Comparison of ENCODE assay signal across 10 cellular contexts in genomic region chr1:8015809-8016165, GRCh38. TPM values are rescaled to one million over a fixed set of nuclear protein-coding genes. Genes with fewer than 3 reads are reported as not detected.
DNase-seq lines count a peak whose midpoint lies in the region; ATAC-seq and TF ChIP-seq lines count a peak whose summit lies in the region.
"Had no signal": no experiment of that assay in that cellular context is flagged by ENCODE, and none has a peak within 500 bp of the region (broad histone marks: within the 10 kb centered on the region; RNA-seq: fewer than 3 reads in every experiment).

No MANE protein-coding gene starts in this region.

- H3K27ac ChIP-seq in right atrium auricular region: peak overlapping the region; percentile 61 to 62
- no peak overlapping the region for H3K27ac ChIP-seq in Karpas-422 (ENCODE audit: low read length)

- H3K4me3 ChIP-seq in astrocyte of the spinal cord (ENCODE audit: low read depth, low read length): no peak overlapping the region
- no peak overlapping the region for H3K4me3 ChIP-seq in right atrium auricular region
- H3K4me3 ChIP-seq in Karpas-422 (ENCODE audit: low read length): no peak overlapping the region

- H4K20me1 ChIP-seq in Karpas-422 (ENCODE audit: insufficient read depth, low read depth, low read length): no peaks in the 10 kb centered on the region

- H3K4me1 Mint-ChIP-seq in activated CD4-positive, alpha-beta memory T cell treated with anti-CD3 and anti-CD28 coated beads, Interleukin-2, amount 10 ng/mL, durations not matched to agents 7 days and 5 days: no peaks in the 10 kb centered on the region
- H3K4me1 Mint-ChIP-seq: activated CD4-positive, alpha-beta T cell treated with anti-CD3 and anti-CD28 coated beads, Interleukin-2, amount 10 ng/mL, durations not matched to agents 7 days and 5 days had no signal

- H3K9me3 Mint-ChIP-seq in activated CD4-positive, alpha-beta memory T cell treated with anti-CD3 and anti-CD28 coated beads, Interleukin-2, amount 10 ng/mL, durations not matched to agents 7 days and 5 days: no peaks in the 10 kb centered on the region
- H3K9me3 Mint-ChIP-seq: activated CD4-positive, alpha-beta T cell treated with anti-CD3 and anti-CD28 coated beads, Interleukin-2, amount 10 ng/mL, durations not matched to agents 7 days and 5 days had no signal

- no peaks in the 10 kb centered on the region for H3K9me3 ChIP-seq in right atrium auricular region
- no peaks in the 10 kb centered on the region for H3K9me3 ChIP-seq in Karpas-422 (ENCODE audit: low read length)

- no peak overlapping the region for H3K4me3 Mint-ChIP-seq in activated CD4-positive, alpha-beta memory T cell treated with anti-CD3 and anti-CD28 coated beads, Interleukin-2, amount 10 ng/mL, durations not matched to agents 7 days and 5 days
- H3K4me3 Mint-ChIP-seq: activated CD4-positive, alpha-beta T cell treated with anti-CD3 and anti-CD28 coated beads, Interleukin-2, amount 10 ng/mL, durations not matched to agents 7 days and 5 days had no signal

- H3K79me2 ChIP-seq in Karpas-422 (ENCODE audit: low read length): no peaks in the 10 kb centered on the region

- in situ Hi-C loops in G401 (cut with HindIII; ENCODE audit: low sequenced_read_pairs): loop anchor here (10.0 kb wide), 1 partner anchor 279 kb away; no protein-coding TSS in a partner anchor
- in situ Hi-C loops in astrocyte of the spinal cord (cut with HindIII; ENCODE audit: low sequenced_read_pairs): loop anchor here (25.0 kb wide), 1 partner anchor 297 kb away; the partner anchor contains the start of gene SLC45A1

- H3K36me3 ChIP-seq in right atrium auricular region (peaks cover 29% of the 10 kb centered on the region), Karpas-422 (ENCODE audit: insufficient read depth, low read length) (no peaks in the 10 kb centered on the region)

- intact Hi-C loops in sciatic nerve (cut with DNase I): no loop called here

- POLR2A ChIA-PET in activated CD4-positive, alpha-beta memory T cell treated with anti-CD3 and anti-CD28 coated beads, Interleukin-2, amount 10 ng/mL, durations not matched to agents 7 days and 5 days (lab: Charles Lee): interaction anchor here (1.9 kb wide), 1 partner anchor 300 kb away, joined by 6 read pairs; no protein-coding TSS in a partner anchor

- peaks cover 16% of the 10 kb centered on the region for H3K27me3 Mint-ChIP-seq in activated CD4-positive, alpha-beta memory T cell treated with anti-CD3 and anti-CD28 coated beads, Interleukin-2, amount 10 ng/mL, durations not matched to agents 7 days and 5 days

- no peak overlapping the region for H3K9ac ChIP-seq in Karpas-422 (ENCODE audit: low read length)

- H3K4me1 ChIP-seq in right atrium auricular region (peaks cover 0 to 37% of the 10 kb centered on the region in 2 donors), Karpas-422 (ENCODE audit: low read length) (no peaks in the 10 kb centered on the region)

- peak; percentile 71 for ATAC-seq in sciatic nerve

- H3K4me2 ChIP-seq in Karpas-422 (ENCODE audit: low read depth, low read length, poor library complexity, severe bottlenecking): no peak overlapping the region

- H3K27me3 ChIP-seq in right atrium auricular region (no peaks in the 10 kb centered on the region), Karpas-422 (ENCODE audit: low read length) (no peaks in the 10 kb centered on the region)

- H3K36me3 Mint-ChIP-seq in activated CD4-positive, alpha-beta memory T cell treated with anti-CD3 and anti-CD28 coated beads, Interleukin-2, amount 10 ng/mL, durations not matched to agents 7 days and 5 days (ENCODE audit: low read depth): no peaks in the 10 kb centered on the region

- TF ChIP-seq CTCF in astrocyte of the spinal cord (IDR thresholded peaks at IDR 0.05; ENCODE audit: low read depth, low read length): no peak
- no peak for TF ChIP-seq CTCF in right atrium auricular region (IDR thresholded peaks at IDR 0.05)

- no peak overlapping the region for H2AFZ ChIP-seq in Karpas-422 (ENCODE audit: low read length)

- CTCF ChIA-PET in activated CD4-positive, alpha-beta memory T cell treated with anti-CD3 and anti-CD28 coated beads, Interleukin-2, amount 10 ng/mL, durations not matched to agents 7 days and 5 days (lab: Charles Lee): interaction anchor here (0.5 to 5.1 kb wide), 28 partner anchors 9 to 833 kb away, joined by 3 to 61 read pairs (median 4); partner anchors contain the start of gene SLC45A1

- no peaks in the 10 kb centered on the region for H3K9me2 ChIP-seq in Karpas-422 (replicated peaks; ENCODE audit: insufficient read depth, low read length)

- H3K27ac Mint-ChIP-seq in activated CD4-positive, alpha-beta memory T cell treated with anti-CD3 and anti-CD28 coated beads, Interleukin-2, amount 10 ng/mL, durations not matched to agents 7 days and 5 days: no peak overlapping the region
- H3K27ac Mint-ChIP-seq: activated CD4-positive, alpha-beta T cell treated with anti-CD3 and anti-CD28 coated beads, Interleukin-2, amount 10 ng/mL, durations not matched to agents 7 days and 5 days had no signal

- peak; percentile 60 for DNase-seq in G401 (ENCODE audit: low spot score)
- DNase-seq in astrocyte of the spinal cord (ENCODE audit: low read depth, low spot score): peak; percentile 55
- DNase-seq in right atrium auricular region (ENCODE audit: low spot score): no peak
- DNase-seq in sciatic nerve (ENCODE audit: low spot score): no peak
- DNase-seq in Karpas-422: no peak
- no peak for DNase-seq in activated CD4-positive, alpha-beta memory T cell treated with anti-CD3 and anti-CD28 coated beads, Interleukin-2, amount 10 ng/mL, durations not matched to agents 7 days and 5 days
- DNase-seq in NCI-H1105 treated with DMSO at 0.1 percent for 48 hours (lab: John Stamatoyannopoulos, UW): no peak
- no peak for DNase-seq in OCI-M2 (lab: John Stamatoyannopoulos, UW; ENCODE audit: unreplicated experiment)
- DNase-seq: activated CD4-positive, alpha-beta T cell treated with anti-CD3 and anti-CD28 coated beads, Interleukin-2, amount 10 ng/mL, durations not matched to agents 7 days and 5 days; NCI-H1436 treated with DMSO at 0.1 percent for 48 hours had no signal

RNA-seq across cellular contexts. Expression of gene ERRFI1, which starts 10.3 kb away (rescaled TPM):
- 165 and 229 TPM in 2 replicates for total RNA-seq in G401 (2014; rRNA removed; shearing (Covaris generic))
- total RNA-seq in right atrium auricular region (10 to 100 TPM; 33.0 to 34.5 TPM), sciatic nerve (33.7 TPM)
- total RNA-seq in Karpas-422 (2014; rRNA removed; shearing (Covaris generic); ENCODE audit: low replicate concordance): not detected in 2 replicates
- 1 to 10 TPM in 1 of 2 experiments, under 1 TPM in 1; 0.83 to 1.0 TPM for total RNA-seq in activated CD4-positive, alpha-beta memory T cell treated with anti-CD3 and anti-CD28 coated beads, Interleukin-2, amount 10 ng/mL, durations not matched to agents 7 days and 5 days

RNA-seq across cellular contexts. Expression of gene PARK7, which starts 54.3 kb away (rescaled TPM):
- total RNA-seq in G401 (2014; rRNA removed; shearing (Covaris generic)): 487 and 504 TPM in 2 replicates
- total RNA-seq in right atrium auricular region (100 to 1,000 TPM; 206 to 266 TPM), sciatic nerve (249 TPM)
- total RNA-seq in Karpas-422 (2014; rRNA removed; shearing (Covaris generic); ENCODE audit: low replicate concordance): 146 and 207 TPM in 2 replicates
- 100 to 1,000 TPM; 261 to 275 TPM for total RNA-seq in activated CD4-positive, alpha-beta memory T cell treated with anti-CD3 and anti-CD28 coated beads, Interleukin-2, amount 10 ng/mL, durations not matched to agents 7 days and 5 days

Comparison
In these comparisons a context has a peak if more than half of its experiments do, and no peak if none do; other contexts are left out.
1. DNase-seq: peak in G401 (single experiment) and astrocyte of the spinal cord (single experiment); none in right atrium auricular region (single experiment), sciatic nerve (single experiment), Karpas-422 (single experiment), activated CD4-positive, alpha-beta memory T cell treated with anti-CD3 and anti-CD28 coated beads, Interleukin-2, amount 10 ng/mL, durations not matched to agents 7 days and 5 days (single experiment), NCI-H1105 treated with DMSO at 0.1 percent for 48 hours (single experiment) and OCI-M2 (single experiment).
2. RNA of gene ERRFI1, which starts 10.3 kb away (total RNA-seq): 165 to 229 TPM in G401, 33.0 to 34.5 TPM in right atrium auricular region and 33.7 TPM in sciatic nerve (single experiment); 0.83 to 1.0 TPM in activated CD4-positive, alpha-beta memory T cell treated with anti-CD3 and anti-CD28 coated beads, Interleukin-2, amount 10 ng/mL, durations not matched to agents 7 days and 5 days and not detected in Karpas-422; every median in the first group is over 10 times any median in the second.